Comparison of ENCODE assay signal across 1 cellular context in genomic region chr6:43181942-43182860, GRCh38.
A peak's percentile ranks its signal among the peaks of the same experiment; 100 is the strongest.
TF ChIP-seq lines count a peak whose summit lies in the region.

Gene CUL9, plus strand, starts transcription at chr6:43182196. Its CDS starts 2,115 bp downstream, at chr6:43184311.

TF ChIP-seq in GM12878, 131 proteins besides CTCF, POLR2A, EP300 and RAD21 (continued from another document and continues in another):
- TF ChIP-seq ZBTB33 (IDR thresholded peaks at IDR 0.05): no peak
- TF ChIP-seq NFXL1 (IDR thresholded peaks at IDR 0.05; ENCODE audit: borderline replicate concordance): no peak
- no peak for TF ChIP-seq ZBTB4 (CRISPR knock-in tag; IDR thresholded peaks at IDR 0.05)
- no peak for TF ChIP-seq ZSCAN29 (IDR thresholded peaks at IDR 0.05)
- TF ChIP-seq JUND (IDR thresholded peaks at IDR 0.05; ENCODE audit: low read depth, low read length): no peak
- TF ChIP-seq NBN (IDR thresholded peaks at IDR 0.05): peak; percentile 48; the same call in 1 of the 2 replicates
- no peak for TF ChIP-seq IRF5 (IDR thresholded peaks at IDR 0.05; ENCODE audit: borderline replicate concordance)
- TF ChIP-seq NRF1 (conservative IDR thresholded peaks at IDR 0.05; ENCODE audit: low read depth, low read length): peak; percentile 29; the same call in 1 of the 2 replicates
- peak; percentile 77; the same call in 1 of the 2 replicates for TF ChIP-seq ZNF687 (IDR thresholded peaks at IDR 0.05)
- peak; percentile 85 for TF ChIP-seq FOXK2 (IDR thresholded peaks at IDR 0.05)
- 0 out of 2 replicates have a peak, but pooled peaks have one; percentile 66 for TF ChIP-seq CREB1 (IDR thresholded peaks at IDR 0.05; ENCODE audit: low read depth)
- TF ChIP-seq POLR2AphosphoS2 (IDR thresholded peaks at IDR 0.05; ENCODE audit: low read depth, low read length): peak; percentile 75; the same call in 1 of the 2 replicates
- TF ChIP-seq SRF (IDR thresholded peaks at IDR 0.05; ENCODE audit: low read depth in 2 of 2, low read length in 2 of 2): 0 out of 4 replicates have a peak, but pooled peaks of 1 of the 2 experiments have one; percentile 20
- no peak for TF ChIP-seq CUX1 (IDR thresholded peaks at IDR 0.05; ENCODE audit: insufficient replicate concordance, low read depth, low read length)
- no peak for TF ChIP-seq HSF1 (IDR thresholded peaks at IDR 0.05; ENCODE audit: low read depth, low read length)
- TF ChIP-seq PRDM15 (CRISPR knock-in tag; IDR thresholded peaks at IDR 0.05): no peak
- TF ChIP-seq IRF3 (IDR thresholded peaks at IDR 0.05): no peak; the same call in 1 of the 2 replicates
- TF ChIP-seq RELB (IDR thresholded peaks at IDR 0.05; ENCODE audit: low read depth): peak; percentile 75; the same call in 1 of the 2 replicates
- no peak for TF ChIP-seq CBX5 (IDR thresholded peaks at IDR 0.05; ENCODE audit: low read depth)
- no peak for TF ChIP-seq SMAD5 (IDR thresholded peaks at IDR 0.05; ENCODE audit: low read depth)
- TF ChIP-seq SREBF2 (IDR thresholded peaks at IDR 0.05; ENCODE audit: low read length): no peak
- TF ChIP-seq E2F4 (IDR thresholded peaks at IDR 0.05; ENCODE audit: low read depth, low read length): 0 out of 2 replicates have a peak, but pooled peaks have one; percentile 15
